9 cellular contexts compared by ENCODE assay signal in genomic region chr12:28349196-28349595, GRCh38.
"Had no signal": no experiment of that assay in that cellular context is flagged by ENCODE, and none has a peak within 500 bp of the region (broad histone marks: within the 10 kb centered on the region; RNA-seq: fewer than 3 reads in every experiment).

No MANE protein-coding gene starts in this region.

- ATAC-seq: GM23338, HCT116 had no signal

- H3K4me3 ChIP-seq: GM23248, GM23338, HAP-1 had no signal

- H3K4me2 ChIP-seq: GM23338 had no signal

- H3K9me3 ChIP-seq: HAP-1 had no signal

- H3K27ac ChIP-seq: GM23248 had no signal

- H2AFZ ChIP-seq: GM23248, GM23338 had no signal

- DNase-seq: GM23248, GOT3, H7, H9, HCEC 1CT, HFFc6 had no signal

- H3K4me1 ChIP-seq: HAP-1 had no signal

- H3K9ac ChIP-seq: GM23248 had no signal

- H3K36me3 ChIP-seq: HAP-1 had no signal
